ENCODE assay signal across 1 cellular context in genomic region chr14:77320238-77320935, GRCh38.
TF ChIP-seq lines count a peak whose summit lies in the region.

POMT2 (minus strand) TSS chr14:77320883; CDS start chr14:77320681, 202 bp downstream.

TF ChIP-seq in HepG2, 621 proteins besides CTCF, POLR2A, EP300 and RAD21 (continued from another document and continues in another):
- TF ChIP-seq ZBED4 (CRISPR knock-in tag; IDR thresholded peaks at IDR 0.05; ENCODE audit: borderline replicate concordance) (no peak), NR3C1 (CRISPR knock-in tag; IDR thresholded peaks at IDR 0.05) (no peak), ZNF543 (CRISPR knock-in tag; IDR thresholded peaks at IDR 0.05) (no peak), ZBTB44 (CRISPR knock-in tag; IDR thresholded peaks at IDR 0.05) (no peak), MED8 (CRISPR knock-in tag; IDR thresholded peaks at IDR 0.05; ENCODE audit: insufficient replicate concordance) (no peak), MXI1 (IDR thresholded peaks at IDR 0.05; ENCODE audit: borderline replicate concordance, low read depth, low read length) (peak; percentile 84; the same call in 1 of the 3 replicates), SUZ12 (IDR thresholded peaks at IDR 0.05; ENCODE audit: low read depth, low read length) (no peak), KAT8 (CRISPR knock-in tag; IDR thresholded peaks at IDR 0.05) (no peak), PCBP1 (IDR thresholded peaks at IDR 0.05; ENCODE audit: borderline replicate concordance, low read depth, low read length) (no peak), CHD4 (IDR thresholded peaks at IDR 0.05; ENCODE audit: borderline replicate concordance, low read length) (no peak), ADNP (CRISPR knock-in tag; IDR thresholded peaks at IDR 0.05) (no peak), ATRX (CRISPR knock-in tag; IDR thresholded peaks at IDR 0.05; ENCODE audit: borderline replicate concordance) (no peak), EZH2 (conservative IDR thresholded peaks at IDR 0.05; ENCODE audit: low read depth, low read length) (no peak), NR2F2 (IDR thresholded peaks at IDR 0.05; ENCODE audit: borderline replicate concordance, low read depth) (no peak), SALL2 (CRISPR knock-in tag; IDR thresholded peaks at IDR 0.05) (no peak), RXRB (CRISPR knock-in tag; IDR thresholded peaks at IDR 0.05; ENCODE audit: borderline replicate concordance) (peak; percentile 28; the same call in 1 of the 2 replicates), NFKBIZ (CRISPR knock-in tag; IDR thresholded peaks at IDR 0.05) (no peak), XBP1 (CRISPR knock-in tag; IDR thresholded peaks at IDR 0.05) (no peak), MED13 (CRISPR knock-in tag; IDR thresholded peaks at IDR 0.05) (0 out of 2 replicates have a peak, but pooled peaks have one; percentile 2), HES4 (CRISPR knock-in tag; IDR thresholded peaks at IDR 0.05; ENCODE audit: borderline replicate concordance) (no peak; the same call in 1 of the 2 replicates), CSRNP1 (CRISPR knock-in tag; IDR thresholded peaks at IDR 0.05) (peak; percentile 6; the same call in 1 of the 2 replicates), ZNF552 (CRISPR knock-in tag; IDR thresholded peaks at IDR 0.05; ENCODE audit: borderline replicate concordance) (no peak), ZFP36L2 (CRISPR knock-in tag; IDR thresholded peaks at IDR 0.05) (no peak), FOXA3 (CRISPR knock-in tag; IDR thresholded peaks at IDR 0.05) (no peak; the same call in 1 of the 2 replicates), ZNF564 (CRISPR knock-in tag; IDR thresholded peaks at IDR 0.05) (0 out of 2 replicates have a peak, but pooled peaks have one; percentile 25), ZNF713 (CRISPR knock-in tag; IDR thresholded peaks at IDR 0.05) (no peak; the same call in 1 of the 2 replicates), HNRNPUL1 (IDR thresholded peaks at IDR 0.05; ENCODE audit: low read depth, low read length) (no peak), WIZ (CRISPR knock-in tag; IDR thresholded peaks at IDR 0.05) (no peak), ZNF460 (CRISPR knock-in tag; IDR thresholded peaks at IDR 0.05; ENCODE audit: borderline replicate concordance) (no peak), AHR (CRISPR knock-in tag; IDR thresholded peaks at IDR 0.05) (no peak), PHB2 (IDR thresholded peaks at IDR 0.05; ENCODE audit: partially characterized antibody) (no peak), ZNF260 (CRISPR knock-in tag; IDR thresholded peaks at IDR 0.05; ENCODE audit: borderline replicate concordance, low read depth) (no peak), MTF1 (CRISPR knock-in tag; IDR thresholded peaks at IDR 0.05) (no peak), ZNF33B (CRISPR knock-in tag; IDR thresholded peaks at IDR 0.05) (peak; percentile 45; the same call in 1 of the 2 replicates), SALL1 (CRISPR knock-in tag; IDR thresholded peaks at IDR 0.05) (no peak; the same call in none of the 2 replicates), KAT7 (CRISPR knock-in tag; IDR thresholded peaks at IDR 0.05; ENCODE audit: borderline replicate concordance) (no peak; the same call in 1 of the 2 replicates), CCDC6 (CRISPR knock-in tag; IDR thresholded peaks at IDR 0.05) (peak; percentile 73; the same call in 1 of the 2 replicates), KLF13 (CRISPR knock-in tag; IDR thresholded peaks at IDR 0.05) (0 out of 2 replicates have a peak, but pooled peaks have one; percentile 26), ZNF775 (CRISPR knock-in tag; IDR thresholded peaks at IDR 0.05; ENCODE audit: borderline replicate concordance) (no peak), MTF2 (CRISPR knock-in tag; IDR thresholded peaks at IDR 0.05; ENCODE audit: borderline replicate concordance) (no peak), KDM3A (CRISPR knock-in tag; IDR thresholded peaks at IDR 0.05; ENCODE audit: low read depth) (no peak), SRSF9 (IDR thresholded peaks at IDR 0.05; ENCODE audit: borderline replicate concordance, insufficient read depth, low read depth, low read length, poor library complexity, severe bottlenecking) (no peak), FOXK2 (IDR thresholded peaks at IDR 0.05) (no peak), ZEB1 (IDR thresholded peaks at IDR 0.05; ENCODE audit: insufficient replicate concordance, low read depth) (peak; percentile 4), ZNF768 (CRISPR knock-in tag; IDR thresholded peaks at IDR 0.05) (peak; percentile 42; the same call in 1 of the 2 replicates), ZNF329 (CRISPR knock-in tag; IDR thresholded peaks at IDR 0.05; ENCODE audit: low read depth) (0 out of 2 replicates have a peak, but pooled peaks have one; percentile 58)
- TF ChIP-seq, protein P1, sequence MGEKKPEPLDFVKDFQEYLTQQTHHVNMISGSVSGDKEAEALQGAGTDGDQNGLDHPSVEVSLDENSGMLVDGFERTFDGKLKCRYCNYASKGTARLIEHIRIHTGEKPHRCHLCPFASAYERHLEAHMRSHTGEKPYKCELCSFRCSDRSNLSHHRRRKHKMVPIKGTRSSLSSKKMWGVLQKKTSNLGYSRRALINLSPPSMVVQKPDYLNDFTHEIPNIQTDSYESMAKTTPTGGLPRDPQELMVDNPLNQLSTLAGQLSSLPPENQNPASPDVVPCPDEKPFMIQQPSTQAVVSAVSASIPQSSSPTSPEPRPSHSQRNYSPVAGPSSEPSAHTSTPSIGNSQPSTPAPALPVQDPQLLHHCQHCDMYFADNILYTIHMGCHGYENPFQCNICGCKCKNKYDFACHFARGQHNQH (CRISPR knock-in tag; IDR thresholded peaks at IDR 0.05) = no peak; the same call in 1 of the 2 replicates
- TF ChIP-seq, protein P2, sequence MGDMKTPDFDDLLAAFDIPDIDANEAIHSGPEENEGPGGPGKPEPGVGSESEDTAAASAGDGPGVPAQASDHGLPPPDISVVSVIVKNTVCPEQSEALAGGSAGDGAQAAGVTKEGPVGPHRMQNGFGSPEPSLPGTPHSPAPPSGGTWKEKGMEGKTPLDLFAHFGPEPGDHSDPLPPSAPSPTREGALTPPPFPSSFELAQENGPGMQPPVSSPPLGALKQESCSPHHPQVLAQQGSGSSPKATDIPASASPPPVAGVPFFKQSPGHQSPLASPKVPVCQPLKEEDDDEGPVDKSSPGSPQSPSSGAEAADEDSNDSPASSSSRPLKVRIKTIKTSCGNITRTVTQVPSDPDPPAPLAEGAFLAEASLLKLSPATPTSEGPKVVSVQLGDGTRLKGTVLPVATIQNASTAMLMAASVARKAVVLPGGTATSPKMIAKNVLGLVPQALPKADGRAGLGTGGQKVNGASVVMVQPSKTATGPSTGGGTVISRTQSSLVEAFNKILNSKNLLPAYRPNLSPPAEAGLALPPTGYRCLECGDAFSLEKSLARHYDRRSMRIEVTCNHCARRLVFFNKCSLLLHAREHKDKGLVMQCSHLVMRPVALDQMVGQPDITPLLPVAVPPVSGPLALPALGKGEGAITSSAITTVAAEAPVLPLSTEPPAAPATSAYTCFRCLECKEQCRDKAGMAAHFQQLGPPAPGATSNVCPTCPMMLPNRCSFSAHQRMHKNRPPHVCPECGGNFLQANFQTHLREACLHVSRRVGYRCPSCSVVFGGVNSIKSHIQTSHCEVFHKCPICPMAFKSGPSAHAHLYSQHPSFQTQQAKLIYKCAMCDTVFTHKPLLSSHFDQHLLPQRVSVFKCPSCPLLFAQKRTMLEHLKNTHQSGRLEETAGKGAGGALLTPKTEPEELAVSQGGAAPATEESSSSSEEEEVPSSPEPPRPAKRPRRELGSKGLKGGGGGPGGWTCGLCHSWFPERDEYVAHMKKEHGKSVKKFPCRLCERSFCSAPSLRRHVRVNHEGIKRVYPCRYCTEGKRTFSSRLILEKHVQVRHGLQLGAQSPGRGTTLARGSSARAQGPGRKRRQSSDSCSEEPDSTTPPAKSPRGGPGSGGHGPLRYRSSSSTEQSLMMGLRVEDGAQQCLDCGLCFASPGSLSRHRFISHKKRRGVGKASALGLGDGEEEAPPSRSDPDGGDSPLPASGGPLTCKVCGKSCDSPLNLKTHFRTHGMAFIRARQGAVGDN (CRISPR knock-in tag; IDR thresholded peaks at IDR 0.05) = no peak; the same call in 1 of the 2 replicates
- TF ChIP-seq, protein P3, sequence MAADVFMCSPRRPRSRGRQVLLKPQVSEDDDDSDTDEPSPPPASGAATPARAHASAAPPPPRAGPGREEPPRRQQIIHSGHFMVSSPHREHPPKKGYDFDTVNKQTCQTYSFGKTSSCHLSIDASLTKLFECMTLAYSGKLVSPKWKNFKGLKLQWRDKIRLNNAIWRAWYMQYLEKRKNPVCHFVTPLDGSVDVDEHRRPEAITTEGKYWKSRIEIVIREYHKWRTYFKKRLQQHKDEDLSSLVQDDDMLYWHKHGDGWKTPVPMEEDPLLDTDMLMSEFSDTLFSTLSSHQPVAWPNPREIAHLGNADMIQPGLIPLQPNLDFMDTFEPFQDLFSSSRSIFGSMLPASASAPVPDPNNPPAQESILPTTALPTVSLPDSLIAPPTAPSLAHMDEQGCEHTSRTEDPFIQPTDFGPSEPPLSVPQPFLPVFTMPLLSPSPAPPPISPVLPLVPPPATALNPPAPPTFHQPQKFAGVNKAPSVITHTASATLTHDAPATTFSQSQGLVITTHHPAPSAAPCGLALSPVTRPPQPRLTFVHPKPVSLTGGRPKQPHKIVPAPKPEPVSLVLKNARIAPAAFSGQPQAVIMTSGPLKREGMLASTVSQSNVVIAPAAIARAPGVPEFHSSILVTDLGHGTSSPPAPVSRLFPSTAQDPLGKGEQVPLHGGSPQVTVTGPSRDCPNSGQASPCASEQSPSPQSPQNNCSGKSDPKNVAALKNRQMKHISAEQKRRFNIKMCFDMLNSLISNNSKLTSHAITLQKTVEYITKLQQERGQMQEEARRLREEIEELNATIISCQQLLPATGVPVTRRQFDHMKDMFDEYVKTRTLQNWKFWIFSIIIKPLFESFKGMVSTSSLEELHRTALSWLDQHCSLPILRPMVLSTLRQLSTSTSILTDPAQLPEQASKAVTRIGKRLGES (CRISPR knock-in tag; IDR thresholded peaks at IDR 0.05; ENCODE audit: borderline replicate concordance) = no peak
- TF ChIP-seq, protein P4, sequence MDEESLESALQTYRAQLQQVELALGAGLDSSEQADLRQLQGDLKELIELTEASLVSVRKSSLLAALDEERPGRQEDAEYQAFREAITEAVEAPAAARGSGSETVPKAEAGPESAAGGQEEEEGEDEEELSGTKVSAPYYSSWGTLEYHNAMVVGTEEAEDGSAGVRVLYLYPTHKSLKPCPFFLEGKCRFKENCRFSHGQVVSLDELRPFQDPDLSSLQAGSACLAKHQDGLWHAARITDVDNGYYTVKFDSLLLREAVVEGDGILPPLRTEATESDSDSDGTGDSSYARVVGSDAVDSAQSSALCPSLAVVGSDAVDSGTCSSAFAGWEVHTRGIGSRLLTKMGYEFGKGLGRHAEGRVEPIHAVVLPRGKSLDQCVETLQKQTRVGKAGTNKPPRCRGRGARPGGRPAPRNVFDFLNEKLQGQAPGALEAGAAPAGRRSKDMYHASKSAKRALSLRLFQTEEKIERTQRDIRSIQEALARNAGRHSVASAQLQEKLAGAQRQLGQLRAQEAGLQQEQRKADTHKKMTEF (CRISPR knock-in tag; IDR thresholded peaks at IDR 0.05) = peak; percentile 25; the same call in 1 of the 2 replicates
